20 cellular contexts compared by ENCODE assay signal in the genomic region with DNA sequence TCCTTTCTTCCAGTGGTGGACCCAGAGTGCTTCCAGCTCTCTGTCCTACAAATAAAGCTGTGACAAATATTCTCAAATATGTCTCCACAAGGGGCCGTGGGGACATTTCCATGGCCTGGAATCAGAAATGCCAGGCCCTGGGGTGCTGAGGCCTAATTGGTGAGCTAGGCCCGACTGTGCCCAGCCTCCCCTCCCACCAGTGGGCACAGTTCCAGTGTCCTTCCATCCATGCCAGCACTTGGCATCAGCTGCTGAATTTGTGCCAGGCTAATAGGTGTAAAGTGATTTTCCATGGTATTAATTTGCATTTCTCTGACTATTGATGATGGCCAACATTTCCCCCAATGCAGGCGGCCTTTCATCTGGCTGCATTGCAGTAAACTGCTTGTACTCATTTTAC. TPM values are rescaled to one million over a fixed set of nuclear protein-coding genes. Genes with fewer than 3 reads are reported as not detected.
DNase-seq lines count a peak whose midpoint lies in the region; ATAC-seq and TF ChIP-seq lines count a peak whose summit lies in the region.
"Had no signal": no experiment of that assay in that cellular context is flagged by ENCODE, and none has a peak within 500 bp of the region (broad histone marks: within the 10 kb centered on the region; RNA-seq: fewer than 3 reads in every experiment).

No MANE protein-coding gene starts in this region.

- dilution Hi-C loops in mammary epithelial cell (cut with HindIII; ENCODE audit: low sequenced_read_pairs): no loop called here

- no peaks in the 10 kb centered on the region for H3K36me3 Mint-ChIP-seq in naive thymus-derived CD8-positive, alpha-beta T cell
- H3K36me3 Mint-ChIP-seq: CD4-positive, CD25-positive, alpha-beta regulatory T cell had no signal

- H3K4me1 ChIP-seq in breast epithelium (no peaks in the 10 kb centered on the region), mammary epithelial cell (ENCODE audit: insufficient read depth, low read length) (no peaks in the 10 kb centered on the region), right cardiac atrium (ENCODE audit: control insufficient read depth, insufficient read depth, low read length) (no peaks in the 10 kb centered on the region)
- H3K4me1 ChIP-seq: Peyer's patch, prostate gland had no signal

- H4K20me1 ChIP-seq in mammary epithelial cell (ENCODE audit: insufficient read depth, low read length): no peaks in the 10 kb centered on the region

- H3K79me2 ChIP-seq in mammary epithelial cell (ENCODE audit: insufficient read depth, low read length): no peaks in the 10 kb centered on the region

- H3K9me3 Mint-ChIP-seq in naive thymus-derived CD8-positive, alpha-beta T cell: no peaks in the 10 kb centered on the region
- H3K9me3 Mint-ChIP-seq: activated CD8-positive, alpha-beta T cell treated with anti-CD3 and anti-CD28 coated beads for 36 hours; activated T-cell treated with anti-CD3 and anti-CD28 coated beads, Interleukin-2, amount 50 U/mL, for 72 hours had no signal

- H3K27ac Mint-ChIP-seq in naive thymus-derived CD8-positive, alpha-beta T cell: no peak overlapping the region
- H3K27ac Mint-ChIP-seq: activated CD8-positive, alpha-beta T cell treated with anti-CD3 and anti-CD28 coated beads for 36 hours; activated T-cell treated with anti-CD3 and anti-CD28 coated beads, Interleukin-2, amount 50 U/mL, for 72 hours; CD4-positive, CD25-positive, alpha-beta regulatory T cell had no signal

- H3K36me3 ChIP-seq in breast epithelium (no peaks in the 10 kb centered on the region), mammary epithelial cell (ENCODE audit: insufficient read depth, low read length) (no peaks in the 10 kb centered on the region)
- H3K36me3 ChIP-seq: Peyer's patch, prostate gland had no signal

- no peak overlapping the region for H3K9ac ChIP-seq in mammary epithelial cell (ENCODE audit: insufficient read depth, low read length)
- H3K9ac ChIP-seq: KMS-11 had no signal

- H3K27me3 ChIP-seq in breast epithelium: no peaks in the 10 kb centered on the region
- H3K27me3 ChIP-seq in mammary epithelial cell (ENCODE audit: insufficient read depth, low read length): no peaks in the 10 kb centered on the region
- H3K27me3 ChIP-seq in right cardiac atrium (ENCODE audit: control insufficient read depth, insufficient read depth): no peaks in the 10 kb centered on the region
- H3K27me3 ChIP-seq: Peyer's patch had no signal

- H3K4me3 ChIP-seq in breast epithelium (no peak overlapping the region), mammary epithelial cell (replicated peaks in 1 of 3; ENCODE audit: insufficient read depth in 1 of 3, low read depth in 2 of 3, low read length in 3 of 3) (no peak overlapping the region), right cardiac atrium (ENCODE audit: low read length) (no peak overlapping the region)
- H3K4me3 ChIP-seq: GM12878, Peyer's patch, prostate gland had no signal

- BruUV-seq in mammary epithelial cell (replicated peaks; lab: Mats Ljungman, UMichigan): no TSS peak

- no peak overlapping the region for H3K4me3 Mint-ChIP-seq in naive thymus-derived CD8-positive, alpha-beta T cell
- H3K4me3 Mint-ChIP-seq: activated CD8-positive, alpha-beta T cell treated with anti-CD3 and anti-CD28 coated beads for 36 hours; activated T-cell treated with anti-CD3 and anti-CD28 coated beads, Interleukin-2, amount 50 U/mL, for 72 hours; CD4-positive, CD25-positive, alpha-beta regulatory T cell had no signal

- 4% methylated on average over 3 of the region's 3 CpGs for WGBS in mammary epithelial cell (ENCODE audit: low coverage, missing lambda C conversion rate)
- WGBS in right cardiac atrium: 60% methylated on average over 3 of the region's 3 CpGs

- TF ChIP-seq POLR2A in breast epithelium (IDR thresholded peaks at IDR 0.05): no peak

- ATAC-seq in right cardiac atrium (peak; percentile 74 to 79), HG02884 (IDR thresholded peaks at IDR 0.05; ENCODE audit: unreplicated experiment) (no peak), GM18519 (IDR thresholded peaks at IDR 0.05; ENCODE audit: low FRiP score, unreplicated experiment) (no peak)
- no peak for ATAC-seq in naive thymus-derived CD8-positive, alpha-beta T cell
- ATAC-seq: activated CD8-positive, alpha-beta T cell treated with anti-CD3 and anti-CD28 coated beads for 36 hours; activated T-cell treated with anti-CD3 and anti-CD28 coated beads, Interleukin-2, amount 50 U/mL, for 72 hours; GM12878; left lobe of liver had no signal

- DNase-seq in breast epithelium (ENCODE audit: low spot score in 2 of 2) (peak in 1 of 2 donors; percentile 56), mammary epithelial cell (no peak), anterior cingulate cortex (lab: John Stamatoyannopoulos, UW) (peak in 51 of 58 donors; percentile 11 to 85 (median 47)), right cardiac atrium (peak; percentile 28 to 65 (median 60)), superior temporal gyrus (ENCODE audit: extremely low spot score) (peak; percentile 39)
- DNase-seq in naive thymus-derived CD8-positive, alpha-beta T cell: no peak
- DNase-seq: activated CD8-positive, alpha-beta T cell treated with anti-CD3 and anti-CD28 coated beads for 36 hours; activated T-cell treated with anti-CD3 and anti-CD28 coated beads, Interleukin-2, amount 50 U/mL, for 72 hours; CD4-positive, CD25-positive, alpha-beta regulatory T cell; cerebellar nuclear complex; GOT3; NCI-H1417 treated with DMSO at 0.1 percent for 48 hours; Peyer's patch; stimulated activated naive CD4-positive, alpha-beta T cell treated with Interleukin-2 at 50 U/mL for 16 hours had no signal

- no peak for TF ChIP-seq CTCF in breast epithelium (IDR thresholded peaks at IDR 0.05)
- no peak for TF ChIP-seq CTCF in mammary epithelial cell (conservative IDR thresholded peaks at IDR 0.05 in 1 of 2, IDR thresholded peaks at IDR 0.05 in 1 of 2; ENCODE audit: extremely low read depth in 1 of 2, insufficient read depth in 1 of 2, low read depth in 1 of 2, low read length in 2 of 2)

- no peak overlapping the region for H3K4me2 ChIP-seq in mammary epithelial cell (ENCODE audit: insufficient read depth, low read depth, low read length)
- H3K4me2 ChIP-seq: KMS-11 had no signal

- in situ Hi-C loops in mammary epithelial cell (cut with MboI; ENCODE audit: low sequenced_read_pairs in 2 of 2): no loop called here

- intact Hi-C loops in breast epithelium (cut with DNase I; ENCODE audit: low total_unique reads) (no loop called here), mammary epithelial cell (cut with micrococcal nuclease) (no loop called here), right cardiac atrium (cut with DNase I) (no loop called here)

- no peaks in the 10 kb centered on the region for H3K4me1 Mint-ChIP-seq in naive thymus-derived CD8-positive, alpha-beta T cell
- H3K4me1 Mint-ChIP-seq: CD4-positive, CD25-positive, alpha-beta regulatory T cell had no signal

- no peaks in the 10 kb centered on the region for H3K27me3 Mint-ChIP-seq in naive thymus-derived CD8-positive, alpha-beta T cell
- H3K27me3 Mint-ChIP-seq: activated CD8-positive, alpha-beta T cell treated with anti-CD3 and anti-CD28 coated beads for 36 hours had no signal

- CTCF ChIA-PET in mammary epithelial cell (lab: Charles Lee; ENCODE audit: low non-redundant PET): no interaction called here

- H3K9me3 ChIP-seq in breast epithelium: no peaks in the 10 kb centered on the region
- peaks cover 4% of the 10 kb centered on the region for H3K9me3 ChIP-seq in mammary epithelial cell (replicated peaks; ENCODE audit: insufficient read depth, low read length)
- no peaks in the 10 kb centered on the region for H3K9me3 ChIP-seq in right cardiac atrium (ENCODE audit: control insufficient read depth, low read length)
- H3K9me3 ChIP-seq: Peyer's patch, prostate gland had no signal

- H2AFZ ChIP-seq in mammary epithelial cell (ENCODE audit: low read depth, low read length): no peak overlapping the region

- H3K27ac ChIP-seq in breast epithelium (peak overlapping the region; percentile 10 to 63), mammary epithelial cell (ENCODE audit: insufficient read depth, low read depth, low read length) (no peak overlapping the region), right cardiac atrium (ENCODE audit: low read length) (peak overlapping the region; percentile 24)
- H3K27ac ChIP-seq: KMS-11, Peyer's patch, prostate gland had no signal

- POLR2A ChIA-PET in naive thymus-derived CD8-positive, alpha-beta T cell (lab: Charles Lee): no interaction called here

RNA-seq across cellular contexts. Expression of a gene that starts 48.5 kb away (rescaled TPM):
- total RNA-seq in breast epithelium (1 to 10 TPM in 2 of 3 donors, not detected in 1; 2.3 to 2.9 TPM), mammary epithelial cell (not detected), right cardiac atrium (under 1 TPM; 0.03 to 0.25 (median 0.07) TPM)
- polyA plus RNA-seq in mammary epithelial cell (not detected), right cardiac atrium (0.16 TPM)
- 0.26 TPM for polyA minus RNA-seq in mammary epithelial cell
- total RNA-seq in naive thymus-derived CD8-positive, alpha-beta T cell: not detected
- not detected for polyA plus RNA-seq in naive thymus-derived CD8-positive, alpha-beta T cell
- total RNA-seq: activated CD8-positive, alpha-beta T cell treated with anti-CD3 and anti-CD28 coated beads for 36 hours; activated T-cell treated with anti-CD3 and anti-CD28 coated beads, Interleukin-2, amount 50 U/mL, for 72 hours; CD4-positive, CD25-positive, alpha-beta regulatory T cell had no signal
- polyA plus RNA-seq: CD4-positive, CD25-positive, alpha-beta regulatory T cell had no signal

Comparison
In these comparisons a context has a peak if more than half of its experiments do, and no peak if none do; other contexts are left out.
1. DNase-seq: peak in anterior cingulate cortex (51 of 58), right cardiac atrium (3 of 3) and superior temporal gyrus (single experiment); none in mammary epithelial cell (single experiment) and naive thymus-derived CD8-positive, alpha-beta T cell (0 of 10).
2. ATAC-seq: peak in right cardiac atrium (2 of 2); none in naive thymus-derived CD8-positive, alpha-beta T cell (0 of 2), HG02884 (single experiment) and GM18519 (single experiment).